In genomic region chr7:23373151-23374004, GRCh38 we compare ENCODE assay signal across 8 cellular contexts.
DNase-seq lines count a peak whose midpoint lies in the region; ATAC-seq lines count a peak whose summit lies in the region.

No MANE protein-coding gene starts in this region.

- DNase-seq in NCI-H748 (lab: John Stamatoyannopoulos, UW; ENCODE audit: unreplicated experiment) (peak; percentile 88), 8988T (no peak), HK-2 (ENCODE audit: unreplicated experiment) (no peak), NCI-H226 (no peak)
- DNase-seq in activated naive CD4-positive, alpha-beta T cell treated with anti-CD3 and anti-CD28 coated beads, Interleukin-2, amount 50 U/mL, for 16 hours = peak; percentile 70
- peak; percentile 35 to 71 (median 41) for DNase-seq in stimulated activated CD4-positive, alpha-beta T cell treated with anti-CD3 and anti-CD28 coated beads, TNF-alpha, amount 100 ng/mL, for 48 hours (ENCODE audit: low read depth in 3 of 3)

- ATAC-seq in GM18870 (IDR thresholded peaks at IDR 0.05; ENCODE audit: unreplicated experiment) (peak; percentile 52), HG02870 (IDR thresholded peaks at IDR 0.05; ENCODE audit: unreplicated experiment) (peak; percentile 74)

Comparison
In these comparisons a context has a peak if more than half of its experiments do, and no peak if none do; other contexts are left out.
1. DNase-seq: peak in NCI-H748 (single experiment), activated naive CD4-positive, alpha-beta T cell treated with anti-CD3 and anti-CD28 coated beads, Interleukin-2, amount 50 U/mL, for 16 hours (single experiment) and stimulated activated CD4-positive, alpha-beta T cell treated with anti-CD3 and anti-CD28 coated beads, TNF-alpha, amount 100 ng/mL, for 48 hours (3 of 3); none in 8988T (single experiment), HK-2 (single experiment) and NCI-H226 (single experiment).